ENCODE assay signal across 11 cellular contexts in the genomic region with DNA sequence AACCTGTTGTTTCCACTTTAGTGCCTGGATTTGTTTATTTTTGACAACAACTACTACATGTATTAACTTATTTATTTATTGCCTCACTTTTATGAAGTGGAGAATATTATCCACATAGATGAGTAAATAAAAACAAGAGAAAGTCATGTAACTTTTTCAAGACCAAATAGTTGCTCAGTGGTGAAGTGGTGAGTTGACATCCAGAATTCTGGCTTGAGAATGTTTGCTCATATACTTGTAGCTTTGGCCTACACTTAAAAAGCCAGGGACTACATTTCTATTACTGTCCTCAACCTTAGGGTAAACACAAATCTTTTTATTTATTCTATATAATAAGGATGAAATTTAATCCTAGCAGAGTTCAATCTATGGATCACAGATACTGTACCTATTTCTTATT. TPM values are rescaled to one million over a fixed set of nuclear protein-coding genes. Genes with fewer than 3 reads are reported as not detected.
"Had no signal": no experiment of that assay in that cellular context is flagged by ENCODE, and none has a peak within 500 bp of the region (broad histone marks: within the 10 kb centered on the region; RNA-seq: fewer than 3 reads in every experiment).

No MANE protein-coding gene starts in this region.

- H3K9me3 ChIP-seq: HAP-1 had no signal

- H3K4me3 ChIP-seq: GM23248, HAP-1, K562 had no signal

- ATAC-seq: HCT116, K562 had no signal

- H3K36me3 ChIP-seq: HAP-1 had no signal

- H3K4me1 ChIP-seq: HAP-1 had no signal

- DNase-seq: GM23248, GOT3, H7, HFFc6, IMR-90, KG1 had no signal

- H3K27ac ChIP-seq: GM23248 had no signal

RNA-seq across cellular contexts. Expression of gene GALNTL6, which starts 47.7 kb away (rescaled TPM):
- total RNA-seq: GM23248, H4, HT-29 had no signal
